ENCODE assay signal across 24 cellular contexts in genomic region chr13:109545964-109546363, GRCh38.
"Had no signal": no experiment of that assay in that cellular context is flagged by ENCODE, and none has a peak within 500 bp of the region (broad histone marks: within the 10 kb centered on the region; RNA-seq: fewer than 3 reads in every experiment).

No MANE protein-coding gene starts in this region.

- H3K9me3 Mint-ChIP-seq: activated CD4-positive, alpha-beta memory T cell treated with anti-CD3 and anti-CD28 coated beads for 36 hours; activated naive CD8-positive, alpha-beta T cell treated with anti-CD3 and anti-CD28 coated beads, Interleukin-2, amount 50 U/mL, for 24 hours; brain; stimulated activated naive B cell treated with anti-CD40 and anti-IgM and Interleukin-4, amounts not matched to agents 10 μg/mL and 1 μg/mL and 100 μg/mL, for 72 hours; T-helper 1 cell treated with Interleukin-12 subunit alpha and Interleukin-12 subunit beta and Interleukin-4 antibody, amounts not matched to agents 30 μg/mL and 1 μg/mL, for 36 hours had no signal

- ATAC-seq: activated naive CD8-positive, alpha-beta T cell treated with anti-CD3 and anti-CD28 coated beads, Interleukin-2, amount 50 U/mL, for 24 hours; esophagus mucosa; gastrocnemius medialis; lower lobe of right lung; stimulated activated naive B cell treated with anti-CD40 and anti-IgM and Interleukin-4, amounts not matched to agents 10 μg/mL and 1 μg/mL and 100 μg/mL, for 72 hours had no signal

- DNase-seq: activated CD4-positive, alpha-beta memory T cell treated with anti-CD3 and anti-CD28 coated beads for 36 hours; activated CD4-positive, alpha-beta T cell treated with anti-CD3 and anti-CD28 coated beads for 48 hours; activated effector memory CD4-positive, alpha-beta T cell treated with anti-CD3 and anti-CD28 coated beads, Interleukin-2, amount 50 U/mL, for 16 hours; activated naive CD4-positive, alpha-beta T cell treated with anti-CD3 and anti-CD28 coated beads, Interleukin-2, amount 50 U/mL, for 16 hours; activated naive CD8-positive, alpha-beta T cell treated with anti-CD3 and anti-CD28 coated beads, Interleukin-2, amount 50 U/mL, for 24 hours; activated T-cell treated with anti-CD3 and anti-CD28 coated beads for 4 hours; dermis blood vessel endothelial cell; effector memory CD4-positive, alpha-beta T cell; gastrocnemius medialis; head of caudate nucleus; hypothalamus; kidney; lower lobe of right lung; naive B cell; retina; stimulated activated CD4-positive, alpha-beta T cell treated with anti-CD3 and anti-CD28 coated beads, Interleukin-2, amount 100 ng/mL, for 48 hours; stimulated activated CD8-positive, alpha-beta memory T cell treated with anti-CD3 and anti-CD28 coated beads, Interleukin-4, amount 100 ng/mL, for 48 hours; stimulated activated naive B cell treated with anti-CD40 and anti-IgM and Interleukin-4, amounts not matched to agents 10 μg/mL and 1 μg/mL and 100 μg/mL, for 72 hours; T1000; transverse colon had no signal

- H3K4me3 ChIP-seq: gastrocnemius medialis, lower lobe of right lung, transverse colon had no signal

- H3K27ac ChIP-seq: gastrocnemius medialis, lower lobe of right lung, transverse colon had no signal

- H3K4me1 Mint-ChIP-seq: naive B cell had no signal

- H3K36me3 ChIP-seq: gastrocnemius medialis, lower lobe of right lung, transverse colon had no signal

- H3K36me3 Mint-ChIP-seq: activated CD4-positive, alpha-beta memory T cell treated with anti-CD3 and anti-CD28 coated beads for 36 hours; brain; naive B cell; stimulated activated naive B cell treated with anti-CD40 and anti-IgM and Interleukin-4, amounts not matched to agents 10 μg/mL and 1 μg/mL and 100 μg/mL, for 72 hours had no signal

- H3K27ac Mint-ChIP-seq: activated CD4-positive, alpha-beta memory T cell treated with anti-CD3 and anti-CD28 coated beads for 36 hours; activated naive CD8-positive, alpha-beta T cell treated with anti-CD3 and anti-CD28 coated beads, Interleukin-2, amount 50 U/mL, for 24 hours; naive B cell; progenitor cell of endocrine pancreas; stimulated activated naive B cell treated with anti-CD40 and anti-IgM and Interleukin-4, amounts not matched to agents 10 μg/mL and 1 μg/mL and 100 μg/mL, for 72 hours; T-helper 1 cell treated with Interleukin-12 subunit alpha and Interleukin-12 subunit beta and Interleukin-4 antibody, amounts not matched to agents 30 μg/mL and 1 μg/mL, for 36 hours had no signal

- H3K27me3 Mint-ChIP-seq: activated naive CD8-positive, alpha-beta T cell treated with anti-CD3 and anti-CD28 coated beads, Interleukin-2, amount 50 U/mL, for 24 hours; brain had no signal

- H3K9me3 ChIP-seq: gastrocnemius medialis, lower lobe of right lung, transverse colon had no signal

- H3K4me1 ChIP-seq: gastrocnemius medialis, lower lobe of right lung, transverse colon had no signal

- H3K27me3 ChIP-seq: gastrocnemius medialis, transverse colon had no signal

- H3K4me3 Mint-ChIP-seq: activated CD4-positive, alpha-beta memory T cell treated with anti-CD3 and anti-CD28 coated beads for 36 hours; activated naive CD8-positive, alpha-beta T cell treated with anti-CD3 and anti-CD28 coated beads, Interleukin-2, amount 50 U/mL, for 24 hours; naive B cell; stimulated activated naive B cell treated with anti-CD40 and anti-IgM and Interleukin-4, amounts not matched to agents 10 μg/mL and 1 μg/mL and 100 μg/mL, for 72 hours; T-helper 1 cell treated with Interleukin-12 subunit alpha and Interleukin-12 subunit beta and Interleukin-4 antibody, amounts not matched to agents 30 μg/mL and 1 μg/mL, for 36 hours had no signal
